8 cellular contexts compared by ENCODE assay signal in the genomic region with DNA sequence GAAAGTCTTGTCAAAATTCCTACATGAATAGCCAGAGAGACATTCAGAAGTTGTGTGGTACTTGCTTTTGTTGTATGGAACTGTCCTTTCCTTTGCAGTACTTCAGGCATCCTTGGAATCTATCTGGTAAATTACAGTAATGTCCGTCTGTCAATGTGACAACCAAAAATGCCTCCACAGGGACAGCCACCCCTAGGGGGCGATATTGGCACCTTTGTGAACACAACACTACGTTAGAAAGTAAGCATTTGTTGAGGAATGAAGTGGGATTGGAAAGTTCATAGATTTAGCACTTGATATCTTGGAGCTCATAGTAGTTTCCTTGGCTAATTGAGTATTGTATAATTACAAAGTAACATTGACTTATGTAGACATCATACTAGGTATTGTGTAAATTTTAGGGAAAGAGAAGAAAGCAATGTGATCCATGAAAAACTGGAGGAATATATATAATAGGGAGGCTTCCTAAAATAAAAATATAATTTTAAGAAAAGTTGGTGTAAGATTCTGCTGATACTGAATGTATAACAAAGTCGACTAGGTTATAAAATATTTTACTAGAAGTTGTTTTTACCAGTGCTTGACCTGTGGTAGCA. TPM values are rescaled to one million over a fixed set of nuclear protein-coding genes. Genes with fewer than 3 reads are reported as not detected.
DNase-seq lines count a peak whose midpoint lies in the region; ATAC-seq and TF ChIP-seq lines count a peak whose summit lies in the region.

No MANE protein-coding gene starts in this region.

- DNase-seq in AG04449 (ENCODE audit: low read depth, low spot score) (no peak), GM12865 (ENCODE audit: low read depth) (peak; percentile 73), T-cell (peak in 30 of 34 experiments; percentile 2 to 56 (median 34)), astrocyte of the hippocampus (ENCODE audit: low read depth, low spot score) (peak; percentile 56), left colon (peak; percentile 33 to 83)
- peak; percentile 3 for DNase-seq in stimulated activated CD8-positive, alpha-beta memory T cell treated with anti-CD3 and anti-CD28 coated beads, Interleukin-12 subunit alpha, Interleukin-12 subunit beta, amount 100 ng/mL, for 4 hours (ENCODE audit: low read depth)

- no peak overlapping the region for H3K27ac Mint-ChIP-seq in T-cell

- peaks cover 13% of the 10 kb centered on the region for H3K36me3 Mint-ChIP-seq in T-cell

- intact Hi-C loops in left colon (cut with DNase I, micrococcal nuclease): no loop called here

- no peak overlapping the region for H3K4me3 Mint-ChIP-seq in T-cell

- H3K4me3 ChIP-seq in AG04449 (ENCODE audit: low read depth, low read length) (no peak overlapping the region), GM12865 (ENCODE audit: low read depth, low read length) (no peak overlapping the region)

- no peaks in the 10 kb centered on the region for H3K4me1 Mint-ChIP-seq in T-cell

- peak; percentile 60 for TF ChIP-seq CTCF in AG04449 (IDR thresholded peaks at IDR 0.05; ENCODE audit: insufficient read depth, low read length, missing control alignments)
- TF ChIP-seq CTCF in GM12865 (IDR thresholded peaks at IDR 0.05; ENCODE audit: insufficient read depth, low read depth, low read length, missing control alignments): peak; percentile 83

- POLR2A ChIA-PET in AG04449 (lab: Yijun Ruan, JAX): no interaction called here
- POLR2A ChIA-PET in T-cell (lab: Charles Lee): interaction anchor here in 1 of 2 donors (0.9 kb wide), 1 partner anchor 9 kb away, joined by 14 read pairs; no protein-coding TSS in a partner anchor

- CTCF ChIA-PET in AG04449 (lab: Yijun Ruan, JAX) (interaction anchor here (0.6 to 4.1 kb wide), 15 partner anchors 8 to 624 kb away, joined by 3 to 15 read pairs (median 5); no protein-coding TSS in a partner anchor), T-cell (lab: Charles Lee) (interaction anchor here in 1 of 2 donors (0.6 to 0.7 kb wide), 2 partner anchors 15 to 1208 kb away, joined by 3 to 5 read pairs; no protein-coding TSS in a partner anchor)

- peak; percentile 78 for ATAC-seq in HG03432 (IDR thresholded peaks at IDR 0.05; ENCODE audit: unreplicated experiment)
- ATAC-seq in T-cell (replicated peaks in 1 of 4): no peak
- no peak for ATAC-seq in left colon
- no peak for ATAC-seq in GM19452 (IDR thresholded peaks at IDR 0.05; ENCODE audit: unreplicated experiment)

- peaks cover 0 to 4% (median under 1%) of the 10 kb centered on the region in 3 donors for H3K9me3 Mint-ChIP-seq in T-cell

- no peaks in the 10 kb centered on the region for H3K27me3 Mint-ChIP-seq in T-cell

RNA-seq across cellular contexts. Expression of a gene that starts 32.7 kb away (rescaled TPM):
- under 1 TPM in 2 of 5 donors, not detected in 3; 0.22 to 0.26 TPM for total RNA-seq in T-cell
- under 1 TPM in 1 of 2 donors, not detected in 1; 0.50 TPM for total RNA-seq in left colon
